Comparison of ENCODE assay signal across 11 cellular contexts in the genomic region with DNA sequence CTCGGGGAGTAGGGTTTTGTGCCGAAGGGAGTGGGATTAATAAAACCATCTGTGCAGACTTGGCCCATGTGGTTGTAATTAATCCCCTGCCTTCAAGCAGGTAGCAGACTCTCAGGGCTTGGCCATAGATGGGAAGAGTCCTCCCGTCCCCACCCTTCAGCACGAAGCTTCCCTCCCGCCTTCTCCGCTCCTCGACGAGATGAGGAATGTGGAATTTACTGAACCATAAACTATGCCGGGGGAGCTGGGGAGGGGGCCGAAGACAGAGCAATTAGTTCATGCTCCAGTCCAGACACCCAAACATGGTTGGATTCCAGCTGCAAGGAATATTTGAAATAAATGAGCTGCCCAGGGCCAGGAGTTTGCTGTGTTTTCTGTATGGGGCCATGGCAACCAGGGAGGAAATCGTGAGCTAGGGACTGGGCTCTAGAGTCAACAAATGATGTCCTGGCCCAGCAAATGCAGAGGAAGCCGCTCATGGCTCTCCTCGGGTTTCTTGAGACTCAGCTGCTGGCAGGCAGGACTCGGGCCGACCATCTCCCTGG.
DNase-seq lines count a peak whose midpoint lies in the region; FAIRE-seq and TF ChIP-seq lines count a peak whose summit lies in the region.
"Had no signal": no experiment of that assay in that cellular context is flagged by ENCODE, and none has a peak within 500 bp of the region (broad histone marks: within the 10 kb centered on the region; RNA-seq: fewer than 3 reads in every experiment).

No MANE protein-coding gene starts in this region.

- in situ Hi-C loops in transverse colon (cut with MboI; ENCODE audit: low pct_ligation_motif_present in 1 of 4, low pct_unique_long_range_greater_than_20kb in 1 of 4, low sequenced_read_pairs in 3 of 4), result no loop called here

- TF ChIP-seq POLR2A in esophagus squamous epithelium (IDR thresholded peaks at IDR 0.05) (no peak), transverse colon (IDR thresholded peaks at IDR 0.05) (peak; percentile 14)

- no peak for TF ChIP-seq EP300 in transverse colon (IDR thresholded peaks at IDR 0.05; ENCODE audit: low read depth)

- H3K9me3 ChIP-seq in esophagus squamous epithelium (no peaks in the 10 kb centered on the region), transverse colon (no peaks in the 10 kb centered on the region)
- H3K9me3 ChIP-seq: neutrophil had no signal

- H3K4me3 ChIP-seq in esophagus squamous epithelium (no peak overlapping the region), transverse colon (no peak overlapping the region)

- FAIRE-seq in RCC 7860 (lab: Jason Lieb, UNC), result no peak
- FAIRE-seq: TTC549 had no signal

- 43 to 45% methylated on average over 7 to 14 of the region's 15 CpGs for WGBS in esophagus squamous epithelium, 2 donors
- WGBS in transverse colon (ENCODE audit: low coverage in 1 of 2), 2 donors, result 13 to 60% methylated on average over 4 to 15 of the region's 15 CpGs

- peaks cover 35 to 99% (median 64%) of the 10 kb centered on the region in 3 donors for H3K4me1 ChIP-seq in esophagus squamous epithelium
- H3K4me1 ChIP-seq in transverse colon, result peaks cover 44 to 56% (median 50%) of the 10 kb centered on the region in 4 donors

- H3K36me3 ChIP-seq in esophagus squamous epithelium (peaks cover 7 to 16% (median 10%) of the 10 kb centered on the region in 3 donors), transverse colon (peaks cover 0 to 6% (median 0%) of the 10 kb centered on the region in 4 donors)
- H3K36me3 ChIP-seq: neutrophil had no signal

- TF ChIP-seq CTCF in esophagus squamous epithelium (IDR thresholded peaks at IDR 0.05) (no peak), transverse colon (IDR thresholded peaks at IDR 0.05) (no peak)

- intact Hi-C loops in esophagus squamous epithelium (cut with DNase I) (loop anchor here (10.0 kb wide), 1 partner anchor 77 kb away; a partner anchor contains a TSS), transverse colon (cut with DNase I; ENCODE audit: low total_unique reads) (loop anchor here (10.0 kb wide), 1 partner anchor 77 kb away; a partner anchor contains a TSS)

- peak overlapping the region; percentile 62 to 92 (median 90) for H3K27ac ChIP-seq in esophagus squamous epithelium
- peak overlapping the region; percentile 87 to 91 (median 88) for H3K27ac ChIP-seq in transverse colon
- H3K27ac ChIP-seq: neutrophil had no signal

- DNase-seq in NCI-H524 (lab: John Stamatoyannopoulos, UW), result peak; percentile 84 to 95
- no peak for DNase-seq in esophagus squamous epithelium (lab: John Stamatoyannopoulos, UW)
- DNase-seq in mucosa of gallbladder (ENCODE audit: low spot score), result peak; percentile 66
- peak; percentile 54 for DNase-seq in transverse colon
- DNase-seq in GOT3 (lab: John Stamatoyannopoulos, UW), result no peak
- DNase-seq in COLO829 (ENCODE audit: low spot score), result no peak
- no peak for DNase-seq in RCC 7860 (ENCODE audit: low spot score)
- DNase-seq: cerebellar nuclear complex, NCI-H1417 treated with DMSO at 0.1 percent for 48 hours had no signal

- no peaks in the 10 kb centered on the region for H3K27me3 ChIP-seq in esophagus squamous epithelium
- H3K27me3 ChIP-seq in transverse colon, result no peaks in the 10 kb centered on the region
- H3K27me3 ChIP-seq: neutrophil had no signal

Comparison
In these comparisons a context has a peak if more than half of its experiments do, and no peak if none do; other contexts are left out.
1. DNase-seq: peak in NCI-H524 (2 of 2), mucosa of gallbladder (single experiment) and transverse colon (single experiment); none in esophagus squamous epithelium (single experiment), GOT3 (single experiment), COLO829 (single experiment) and RCC 7860 (single experiment).